Comparison of ENCODE assay signal across 19 cellular contexts in genomic region chrX:109283870-109284269, GRCh38.
"Had no signal": no experiment of that assay in that cellular context is flagged by ENCODE, and none has a peak within 500 bp of the region (broad histone marks: within the 10 kb centered on the region; RNA-seq: fewer than 3 reads in every experiment).

No MANE protein-coding gene starts in this region.

- DNase-seq: activated CD4-positive, alpha-beta memory T cell treated with anti-CD3 and anti-CD28 coated beads for 36 hours; activated CD4-positive, alpha-beta T cell treated with anti-CD3 and anti-CD28 coated beads for 48 hours; activated effector memory CD4-positive, alpha-beta T cell treated with Interleukin-2 at 50 U/mL for 16 hours; activated naive CD4-positive, alpha-beta T cell treated with anti-CD3 and anti-CD28 coated beads for 36 hours; activated naive CD8-positive, alpha-beta T cell treated with anti-CD3 and anti-CD28 coated beads, Interleukin-2, amount 10 ng/mL, durations not matched to agents 7 days and 5 days; activated T-cell treated with anti-CD3 and anti-CD28 coated beads, Interleukin-2, amount 50 U/mL, for 72 hours; amniotic stem cell; colonic mucosa; dorsolateral prefrontal cortex; esophagus squamous epithelium; gastrocnemius medialis; hippocampal formation; midbrain; natural killer cell; small intestine; stimulated activated CD4-positive, alpha-beta T cell treated with anti-CD3 and anti-CD28 coated beads, Interleukin-15, amount 100 ng/mL, for 24 hours; testis had no signal

- ATAC-seq: activated T-cell treated with anti-CD3 and anti-CD28 coated beads, Interleukin-2, amount 50 U/mL, for 72 hours; gastrocnemius medialis; natural killer cell; sciatic nerve; stimulated activated memory B cell treated with anti-CD40 and anti-IgM and Interleukin-4, amounts not matched to agents 10 μg/mL and 1 μg/mL and 100 μg/mL, for 72 hours had no signal
